20 cellular contexts compared by ENCODE assay signal in the genomic region with DNA sequence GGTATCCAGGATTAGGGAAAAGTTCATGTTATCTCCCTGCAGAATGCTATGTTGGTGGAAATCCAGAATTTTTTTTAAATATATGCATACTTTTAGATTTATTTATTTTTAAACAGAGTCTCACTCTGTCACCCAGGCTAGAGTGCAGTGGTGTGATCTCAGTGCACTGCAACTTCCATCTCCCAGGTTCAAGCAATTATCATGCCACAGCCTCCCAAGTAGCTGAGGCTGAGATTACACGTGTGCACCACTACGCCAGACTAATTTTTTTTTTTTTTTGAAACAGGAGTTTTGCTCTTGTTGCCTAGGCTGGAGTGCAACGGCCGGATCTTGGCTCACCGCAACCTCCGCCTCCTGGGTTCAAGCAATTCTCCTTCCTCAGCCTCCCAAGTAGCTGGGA. TPM values are rescaled to one million over a fixed set of nuclear protein-coding genes. Genes with fewer than 3 reads are reported as not detected.
DNase-seq lines count a peak whose midpoint lies in the region; ATAC-seq and TF ChIP-seq lines count a peak whose summit lies in the region.
"Had no signal": no experiment of that assay in that cellular context is flagged by ENCODE, and none has a peak within 500 bp of the region (broad histone marks: within the 10 kb centered on the region; RNA-seq: fewer than 3 reads in every experiment).

No MANE protein-coding gene starts in this region.

- no peak for ATAC-seq in CD4-positive, alpha-beta T cell (ENCODE audit: poor library complexity)
- ATAC-seq in body of pancreas: no peak
- ATAC-seq: A549; CD8-positive, alpha-beta T cell had no signal

- H3K9me3 ChIP-seq in CD4-positive, alpha-beta T cell (ENCODE audit: control insufficient read depth, low read length): no peaks in the 10 kb centered on the region
- H3K9me3 ChIP-seq in body of pancreas: no peaks in the 10 kb centered on the region
- H3K9me3 ChIP-seq in smooth muscle cell (replicated peaks; ENCODE audit: low read depth): no peaks in the 10 kb centered on the region
- H3K9me3 ChIP-seq in CD4-positive, alpha-beta memory T cell (ENCODE audit: control insufficient read depth in 1 of 2, low read length in 2 of 2): no peaks in the 10 kb centered on the region
- H3K9me3 ChIP-seq: A549, MG63 had no signal

- peaks cover 11% of the 10 kb centered on the region for H3F3A ChIP-seq in smooth muscle cell (ENCODE audit: low read depth)

- no peak overlapping the region for H3K4me3 ChIP-seq in body of pancreas
- H3K4me3 ChIP-seq in smooth muscle cell: peak overlapping the region; percentile 82
- H3K4me3 ChIP-seq in CD4-positive, alpha-beta memory T cell (ENCODE audit: low read length in 2 of 2): no peak overlapping the region
- H3K4me3 ChIP-seq: MG63 had no signal

- H3K9ac ChIP-seq in smooth muscle cell (ENCODE audit: low read depth): no peak overlapping the region

- intact Hi-C loops in CD4-positive, alpha-beta T cell (cut with DNase I, micrococcal nuclease): loop anchor here in 1 of 2 experiments (5.0 to 10.0 kb wide), 3 partner anchors 132 to 1482 kb away; partner anchors contain the start of genes MCAT, RTL6 and TTLL12
- intact Hi-C loops in body of pancreas (cut with DNase I): no loop called here
- intact Hi-C loops in CD4-positive, alpha-beta memory T cell (cut with micrococcal nuclease): loop anchor here (10.0 kb wide), 1 partner anchor 398 kb away; the partner anchor contains the start of gene POLDIP3

- H3K36me3 Mint-ChIP-seq in CD4-positive, alpha-beta T cell (ENCODE audit: low read depth): peaks cover 9% of the 10 kb centered on the region
- H3K36me3 Mint-ChIP-seq in CD4-positive, alpha-beta memory T cell: peaks cover 0 to 16% of the 10 kb centered on the region in 2 donors

- peaks cover 72% of the 10 kb centered on the region for H3K79me2 ChIP-seq in smooth muscle cell (ENCODE audit: low read depth)

- H3K9me3 Mint-ChIP-seq in CD4-positive, alpha-beta T cell: no peaks in the 10 kb centered on the region
- no peaks in the 10 kb centered on the region for H3K9me3 Mint-ChIP-seq in CD4-positive, alpha-beta memory T cell
- H3K9me3 Mint-ChIP-seq: CD8-positive, alpha-beta T cell had no signal

- H4K20me1 ChIP-seq in smooth muscle cell (ENCODE audit: low read depth): peaks cover 67% of the 10 kb centered on the region

- H3K4me1 ChIP-seq in body of pancreas: peaks cover 74% of the 10 kb centered on the region
- peaks cover 10% of the 10 kb centered on the region for H3K4me1 ChIP-seq in smooth muscle cell (ENCODE audit: low read depth)
- H3K4me1 ChIP-seq in CD4-positive, alpha-beta memory T cell (ENCODE audit: insufficient read depth, low read length): peaks cover 45% of the 10 kb centered on the region

- WGBS in body of pancreas, 2 donors: 57 to 73% methylated on average over 6 of the region's 6 CpGs
- 85% methylated on average over 6 of the region's 6 CpGs for WGBS in smooth muscle cell (ENCODE audit: low lambda C conversion rate)

- TF ChIP-seq CTCF in CD4-positive, alpha-beta T cell (IDR thresholded peaks at IDR 0.05): no peak
- no peak for TF ChIP-seq CTCF in body of pancreas (IDR thresholded peaks at IDR 0.05)
- TF ChIP-seq CTCF in smooth muscle cell (IDR thresholded peaks at IDR 0.05; ENCODE audit: borderline replicate concordance, insufficient read depth, poor library complexity, severe bottlenecking): no peak

- POLR2A ChIA-PET in CD4-positive, alpha-beta T cell (lab: Charles Lee): interaction anchor here (0.6 to 0.8 kb wide), 2 partner anchors 8 to 236 kb away, joined by 4 to 5 read pairs; no protein-coding TSS in a partner anchor
- POLR2A ChIA-PET in CD4-positive, alpha-beta memory T cell (lab: Charles Lee; ENCODE audit: partially characterized antibody): no interaction called here

- DNase-seq in CD4-positive, alpha-beta T cell: no peak
- DNase-seq in M059J (ENCODE audit: low read depth) (peak; percentile 28), body of pancreas (no peak), smooth muscle cell (lab: John Stamatoyannopoulos, UW; ENCODE audit: unreplicated experiment) (no peak), NCI-H2227 (lab: John Stamatoyannopoulos, UW; ENCODE audit: unreplicated experiment) (no peak), kidney tubule cell (ENCODE audit: low spot score) (no peak)
- DNase-seq in CD4-positive, alpha-beta memory T cell: no peak
- DNase-seq: CD8-positive, alpha-beta T cell; EL; GF-D8; Karpas-422; MG63; NCI-H1417; NCI-H187; NCI-H446 treated with DMSO at 0.1 percent for 48 hours; NCI-H526 treated with DMSO at 0.1 percent for 48 hours; OCI-M1; SHP77 had no signal

- no peak overlapping the region for H2AFZ ChIP-seq in smooth muscle cell (ENCODE audit: low read depth)

- peak overlapping the region; percentile 76 for H3K4me3 Mint-ChIP-seq in CD4-positive, alpha-beta T cell
- H3K4me3 Mint-ChIP-seq in CD4-positive, alpha-beta memory T cell: no peak overlapping the region

- no peaks in the 10 kb centered on the region for H3K27me3 ChIP-seq in CD4-positive, alpha-beta T cell (ENCODE audit: control insufficient read depth, insufficient read depth, low read length)
- H3K27me3 ChIP-seq in body of pancreas (no peaks in the 10 kb centered on the region), smooth muscle cell (ENCODE audit: low read depth) (no peaks in the 10 kb centered on the region)
- H3K27me3 ChIP-seq in CD4-positive, alpha-beta memory T cell (ENCODE audit: insufficient read depth, low read length): no peaks in the 10 kb centered on the region
- H3K27me3 ChIP-seq: MG63 had no signal

- CTCF ChIA-PET in CD4-positive, alpha-beta T cell (lab: Charles Lee): no interaction called here
- CTCF ChIA-PET in CD4-positive, alpha-beta memory T cell (lab: Charles Lee; ENCODE audit: partially characterized antibody): interaction anchor here (1.3 kb wide), 1 partner anchor 10 kb away, joined by 3 read pairs; no protein-coding TSS in a partner anchor

- H3K4me1 Mint-ChIP-seq in CD4-positive, alpha-beta T cell (ENCODE audit: low read depth): peaks cover 57% of the 10 kb centered on the region
- peaks cover 33 to 76% (median 50%) of the 10 kb centered on the region in 4 donors for H3K4me1 Mint-ChIP-seq in CD4-positive, alpha-beta memory T cell

- H3K27me3 Mint-ChIP-seq in CD4-positive, alpha-beta T cell: no peaks in the 10 kb centered on the region
- H3K27me3 Mint-ChIP-seq in CD4-positive, alpha-beta memory T cell: no peaks in the 10 kb centered on the region
- H3K27me3 Mint-ChIP-seq: B cell had no signal

- TF ChIP-seq POLR2A in body of pancreas (IDR thresholded peaks at IDR 0.05): no peak

- no peak overlapping the region for H3K4me2 ChIP-seq in smooth muscle cell

- no peak overlapping the region for H3K27ac ChIP-seq in CD4-positive, alpha-beta T cell (ENCODE audit: low read depth, low read length)
- H3K27ac ChIP-seq in body of pancreas (peak overlapping the region; percentile 84 to 92 (median 86)), smooth muscle cell (ENCODE audit: low read depth) (no peak overlapping the region)
- H3K27ac ChIP-seq in CD4-positive, alpha-beta memory T cell (ENCODE audit: low read depth, low read length): no peak overlapping the region

- no peaks in the 10 kb centered on the region for H3K36me3 ChIP-seq in body of pancreas (replicated peaks in 1 of 2; ENCODE audit: insufficient read depth in 1 of 2, low read depth in 2 of 2)
- H3K36me3 ChIP-seq in smooth muscle cell (ENCODE audit: low read depth): no peaks in the 10 kb centered on the region
- H3K36me3 ChIP-seq in CD4-positive, alpha-beta memory T cell (ENCODE audit: insufficient read depth, low read length): no peaks in the 10 kb centered on the region

- no peak overlapping the region for H3K27ac Mint-ChIP-seq in CD4-positive, alpha-beta T cell
- no peak overlapping the region for H3K27ac Mint-ChIP-seq in CD4-positive, alpha-beta memory T cell
- H3K27ac Mint-ChIP-seq: CD8-positive, alpha-beta T cell had no signal

RNA-seq across cellular contexts. Expression of gene PACSIN2, which starts 2.6 kb away (rescaled TPM):
- 10 to 100 TPM; 23.3 to 25.5 TPM for total RNA-seq in CD4-positive, alpha-beta T cell
- total RNA-seq in M059J (2014; rRNA removed; shearing (Covaris generic)): 31.0 and 51.0 TPM in 2 replicates
- 100 to 1,000 TPM; 117 to 118 TPM for total RNA-seq in body of pancreas
- 26.3 and 34.7 TPM in 2 replicates for total RNA-seq in smooth muscle cell
- polyA plus RNA-seq in smooth muscle cell: 41.1 and 53.9 TPM in 2 replicates
- 10 to 100 TPM; 54.5 to 55.0 TPM for total RNA-seq in CD4-positive, alpha-beta memory T cell
- 10 to 100 TPM; 24.6 to 35.9 TPM for polyA plus RNA-seq in CD4-positive, alpha-beta memory T cell

Comparison
In these comparisons a context has a peak if more than half of its experiments do, and no peak if none do; other contexts are left out.
1. H3K27ac ChIP-seq: peak in body of pancreas (4 of 4); none in CD4-positive, alpha-beta T cell (single experiment), smooth muscle cell (single experiment) and CD4-positive, alpha-beta memory T cell (single experiment).